20 cellular contexts compared by ENCODE assay signal in the genomic region with DNA sequence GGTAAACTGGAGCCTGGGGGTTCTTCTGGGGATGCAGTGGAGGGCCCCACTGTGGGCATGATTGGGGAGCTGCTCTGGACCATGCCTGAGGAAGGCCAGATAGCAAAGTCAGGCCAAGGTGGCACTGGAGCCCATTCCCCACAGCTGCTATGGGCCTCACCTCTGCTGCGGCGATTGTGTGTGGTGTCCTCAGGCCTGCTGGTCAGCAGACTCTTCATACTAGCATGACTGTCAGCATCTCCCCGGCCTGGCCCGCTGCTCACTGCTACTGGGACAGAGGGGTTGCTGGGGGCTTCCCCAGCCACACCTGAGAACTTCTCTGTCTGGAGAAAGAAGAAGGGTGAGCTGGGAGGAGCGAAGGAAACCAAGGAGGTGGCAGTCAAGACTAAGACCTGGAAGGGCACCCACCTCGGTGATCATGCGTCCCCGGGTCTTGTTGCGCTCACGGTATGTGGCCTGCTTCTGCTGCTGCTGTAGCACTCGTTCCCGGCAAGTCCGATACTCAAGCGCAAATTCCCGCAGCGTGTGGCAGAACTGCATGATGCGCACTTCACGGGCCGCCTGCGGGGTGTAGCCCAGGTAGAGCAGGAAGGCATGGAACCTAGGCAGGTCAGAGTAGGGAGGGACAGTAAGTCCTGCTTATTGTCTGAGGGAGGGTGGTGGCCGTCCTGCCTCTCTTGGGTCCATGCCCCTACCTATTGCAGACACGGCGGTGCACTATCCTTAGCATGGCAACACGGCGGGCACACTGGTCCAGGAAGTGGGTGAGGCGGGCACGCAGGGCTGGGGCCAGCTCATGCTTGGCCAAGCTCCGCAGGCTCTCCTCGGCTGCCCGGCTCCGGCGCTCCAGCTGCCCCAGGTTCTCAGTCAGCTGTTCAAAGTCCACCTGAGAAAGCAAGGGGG. TPM values are rescaled to one million over a fixed set of nuclear protein-coding genes. Genes with fewer than 3 reads are reported as not detected.
DNase-seq lines count a peak whose midpoint lies in the region; ATAC-seq, FAIRE-seq and TF ChIP-seq lines count a peak whose summit lies in the region.
"Had no signal": no experiment of that assay in that cellular context is flagged by ENCODE, and none has a peak within 500 bp of the region (broad histone marks: within the 10 kb centered on the region; RNA-seq: fewer than 3 reads in every experiment).

No MANE protein-coding gene starts in this region.

- TF ChIP-seq CTCF in mesothelial cell of epicardium (IDR thresholded peaks at IDR 0.05; ENCODE audit: unreplicated experiment), result no peak

- H3K4me3 ChIP-seq in CD4-positive, CD25-positive, alpha-beta regulatory T cell (ENCODE audit: low read depth, low read length), result no peak overlapping the region
- H3K4me3 ChIP-seq: HAP-1, SJSA1, uterus had no signal

- H3K27ac Mint-ChIP-seq in CD4-positive, CD25-positive, alpha-beta regulatory T cell, result peak overlapping the region in 1 of 3 donors; percentile 63
- H3K27ac Mint-ChIP-seq in mesothelial cell of epicardium, result no peak overlapping the region

- no peak for ATAC-seq in CD4-positive, CD25-positive, alpha-beta regulatory T cell (ENCODE audit: low read depth in 2 of 2)
- ATAC-seq in GM21576 (IDR thresholded peaks at IDR 0.05; ENCODE audit: unreplicated experiment), result no peak
- ATAC-seq: PC-3 had no signal

- H3K9me3 Mint-ChIP-seq in CD4-positive, CD25-positive, alpha-beta regulatory T cell, result no peaks in the 10 kb centered on the region
- H3K9me3 Mint-ChIP-seq in mesothelial cell of epicardium, result no peaks in the 10 kb centered on the region
- H3K9me3 Mint-ChIP-seq: naive B cell had no signal

- H3K4me1 Mint-ChIP-seq in CD4-positive, CD25-positive, alpha-beta regulatory T cell, result peaks cover under 1 to 34% (median 15%) of the 10 kb centered on the region in 4 donors
- H3K4me1 Mint-ChIP-seq in mesothelial cell of epicardium, result peaks cover 23% of the 10 kb centered on the region

- no peak for FAIRE-seq in GM12892 (lab: Jason Lieb, UNC)
- FAIRE-seq: astrocyte, colon, endometrium had no signal

- no peak for DNase-seq in CD4-positive, CD25-positive, alpha-beta regulatory T cell
- DNase-seq in GM12892 (ENCODE audit: insufficient read length), result no peak
- no peak for DNase-seq in mesothelial cell of epicardium (ENCODE audit: low spot score in 2 of 2, unreplicated experiment in 2 of 2)
- no peak for DNase-seq in DMS53 treated with DMSO at 0.1 percent for 48 hours (lab: John Stamatoyannopoulos, UW; ENCODE audit: unreplicated experiment)
- no peak for DNase-seq in occipital lobe (lab: John Stamatoyannopoulos, UW)
- DNase-seq: activated CD4-positive, CD25-positive, alpha-beta regulatory T cell; activated effector memory CD4-positive, alpha-beta T cell treated with Interleukin-2 at 50 U/mL for 16 hours; MM.1S; naive B cell; NCI-H748 treated with DMSO at 0.1 percent for 48 hours; PC-3; T-helper 9 cell; uterus had no signal

- H3K27me3 Mint-ChIP-seq in CD4-positive, CD25-positive, alpha-beta regulatory T cell, result no peaks in the 10 kb centered on the region
- H3K27me3 Mint-ChIP-seq in mesothelial cell of epicardium (ENCODE audit: low read depth), result no peaks in the 10 kb centered on the region
- H3K27me3 Mint-ChIP-seq: naive B cell had no signal

- H3K4me1 ChIP-seq in CD4-positive, CD25-positive, alpha-beta regulatory T cell (ENCODE audit: control insufficient read depth, insufficient read depth, low read length, poor library complexity, severe bottlenecking), result peaks cover 19% of the 10 kb centered on the region

- peak; percentile 35; the same call in 1 of the 2 replicates for TF ChIP-seq POLR2A in GM12892 (IDR thresholded peaks at IDR 0.05; ENCODE audit: low read depth, low read length)

- no peak overlapping the region for H3K27ac ChIP-seq in CD4-positive, CD25-positive, alpha-beta regulatory T cell (ENCODE audit: insufficient read depth, low read length, poor library complexity, severe bottlenecking)
- H3K27ac ChIP-seq: SJSA1, uterus had no signal

- H3K36me3 ChIP-seq in CD4-positive, CD25-positive, alpha-beta regulatory T cell (ENCODE audit: control insufficient read depth, insufficient read depth, low read length), result peaks cover 49% of the 10 kb centered on the region
- H3K36me3 ChIP-seq: uterus had no signal

- peak overlapping the region in 3 of 4 donors; percentile 38 to 98 (median 58) for H3K4me3 Mint-ChIP-seq in CD4-positive, CD25-positive, alpha-beta regulatory T cell
- peak overlapping the region; percentile 100 for H3K4me3 Mint-ChIP-seq in mesothelial cell of epicardium

- no peaks in the 10 kb centered on the region for H3K9me3 ChIP-seq in CD4-positive, CD25-positive, alpha-beta regulatory T cell (ENCODE audit: control insufficient read depth in 2 of 2, low read length in 2 of 2)
- H3K9me3 ChIP-seq: SJSA1, uterus had no signal

- H3K36me3 Mint-ChIP-seq in CD4-positive, CD25-positive, alpha-beta regulatory T cell, result peaks cover 14% of the 10 kb centered on the region
- H3K36me3 Mint-ChIP-seq in mesothelial cell of epicardium, result peaks cover 8% of the 10 kb centered on the region

- H3K27me3 ChIP-seq in CD4-positive, CD25-positive, alpha-beta regulatory T cell (ENCODE audit: control insufficient read depth, insufficient read depth, low read length), result no peaks in the 10 kb centered on the region
- H3K27me3 ChIP-seq: SJSA1, uterus had no signal

RNA-seq across cellular contexts. Expression of a gene that starts 3.2 kb away (rescaled TPM):
- total RNA-seq in CD4-positive, CD25-positive, alpha-beta regulatory T cell, result 31.0 TPM
- polyA plus RNA-seq in CD4-positive, CD25-positive, alpha-beta regulatory T cell, result 100 to 1,000 TPM in 2 of 4 donors, 10 to 100 TPM in 2; 91.8 to 141 (median 98.7) TPM
- 34.9 TPM for polyA plus RNA-seq in GM12892 (2012; ENCODE audit: missing spikeins)
- total RNA-seq in mesothelial cell of epicardium (35.8 to 38.4 TPM (median 36.3 TPM) in 3 replicates), occipital lobe (14.7 TPM)

RNA-seq across cellular contexts. Expression of a gene that starts 17.1 kb away (rescaled TPM):
- 34.5 TPM for total RNA-seq in CD4-positive, CD25-positive, alpha-beta regulatory T cell
- polyA plus RNA-seq in CD4-positive, CD25-positive, alpha-beta regulatory T cell, result 1 to 10 TPM; 1.9 to 4.5 (median 3.4) TPM
- 26.1 TPM for polyA plus RNA-seq in GM12892 (2012; ENCODE audit: missing spikeins)
- total RNA-seq in mesothelial cell of epicardium, result 28.2 to 28.7 TPM (median 28.3 TPM) in 3 replicates
- total RNA-seq in occipital lobe, result 2.5 TPM

RNA-seq across cellular contexts. Expression of a gene that starts 18.6 kb away (rescaled TPM):
- total RNA-seq in CD4-positive, CD25-positive, alpha-beta regulatory T cell, result 1.3 TPM
- polyA plus RNA-seq in CD4-positive, CD25-positive, alpha-beta regulatory T cell, result not detected
- 4.4 TPM for polyA plus RNA-seq in GM12892 (2012; ENCODE audit: missing spikeins)
- total RNA-seq in mesothelial cell of epicardium (2.9 to 3.5 TPM (median 3.3 TPM) in 3 replicates), occipital lobe (1.2 TPM)
- total RNA-seq: skeletal muscle tissue had no signal

RNA-seq across cellular contexts. Expression of a gene that starts 31.2 kb away (rescaled TPM):
- 2.2 TPM for total RNA-seq in CD4-positive, CD25-positive, alpha-beta regulatory T cell
- polyA plus RNA-seq in CD4-positive, CD25-positive, alpha-beta regulatory T cell, result under 1 TPM in 1 of 4 donors, not detected in 3; 0.09 TPM
- polyA plus RNA-seq in GM12892 (2012; ENCODE audit: missing spikeins), result 1.2 TPM
- total RNA-seq in mesothelial cell of epicardium (9.3 to 10.0 TPM (median 9.7 TPM) in 3 replicates), occipital lobe (0.16 TPM)
- total RNA-seq: skeletal muscle tissue had no signal

RNA-seq across cellular contexts. Expression of a gene that starts 38.2 kb away (rescaled TPM):
- total RNA-seq in CD4-positive, CD25-positive, alpha-beta regulatory T cell, result 63.7 TPM
- polyA plus RNA-seq in CD4-positive, CD25-positive, alpha-beta regulatory T cell, result 10 to 100 TPM; 46.8 to 54.9 (median 48.9) TPM
- polyA plus RNA-seq in GM12892 (2012; ENCODE audit: missing spikeins), result 56.2 TPM
- total RNA-seq in mesothelial cell of epicardium, result 78.3 to 80.2 TPM (median 79.5 TPM) in 3 replicates
- total RNA-seq in occipital lobe, result 17.8 TPM
